In the genomic region with DNA sequence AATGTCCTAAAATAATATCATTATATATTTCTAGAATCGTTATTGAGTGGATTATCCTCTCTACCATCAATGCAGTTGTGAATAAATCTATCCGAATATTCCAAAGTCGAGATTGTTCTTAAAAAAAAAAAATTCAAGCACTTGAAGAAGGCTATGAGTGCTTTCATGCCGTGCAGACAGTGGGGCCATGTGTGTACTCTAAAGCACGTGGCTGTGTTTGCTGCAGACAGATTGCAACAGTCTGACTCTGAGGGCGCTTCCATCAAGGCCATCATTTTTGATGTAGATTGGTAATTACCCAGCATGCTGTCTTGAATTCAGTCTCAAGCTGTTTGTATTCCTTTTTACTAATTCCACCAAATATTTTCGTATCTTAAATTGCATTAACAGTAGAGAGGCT, we compare ENCODE assay signal across 14 cellular contexts.
"Had no signal": no experiment of that assay in that cellular context is flagged by ENCODE, and none has a peak within 500 bp of the region (broad histone marks: within the 10 kb centered on the region; RNA-seq: fewer than 3 reads in every experiment).

No MANE protein-coding gene starts in this region.

- H3K9ac ChIP-seq: parathyroid adenoma had no signal

- H3K27me3 Mint-ChIP-seq: activated CD4-positive, alpha-beta memory T cell treated with anti-CD3 and anti-CD28 coated beads, Interleukin-2, amount 10 ng/mL, durations not matched to agents 7 days and 5 days; activated naive CD8-positive, alpha-beta T cell; naive B cell; stimulated activated naive CD8-positive, alpha-beta T cell treated with anti-CD3 and anti-CD28 coated beads, Interleukin-15, Interleukin-2, amounts not matched to agents 100 ng/mL and 50 ng/mL, for 24 hours had no signal

- H2AFZ ChIP-seq: parathyroid adenoma had no signal

- H3K4me3 Mint-ChIP-seq: activated CD4-positive, alpha-beta memory T cell treated with anti-CD3 and anti-CD28 coated beads, Interleukin-2, amount 10 ng/mL, durations not matched to agents 7 days and 5 days; activated naive CD8-positive, alpha-beta T cell; naive B cell; stimulated activated naive CD8-positive, alpha-beta T cell treated with anti-CD3 and anti-CD28 coated beads, Interleukin-15, Interleukin-2, amounts not matched to agents 100 ng/mL and 50 ng/mL, for 24 hours had no signal

- H3K4me1 Mint-ChIP-seq: activated CD4-positive, alpha-beta memory T cell treated with anti-CD3 and anti-CD28 coated beads, Interleukin-2, amount 10 ng/mL, durations not matched to agents 7 days and 5 days; naive B cell had no signal

- H3K4me1 ChIP-seq: lower lobe of right lung, parathyroid adenoma, upper lobe of left lung had no signal

- H3K27ac Mint-ChIP-seq: activated CD4-positive, alpha-beta memory T cell treated with anti-CD3 and anti-CD28 coated beads, Interleukin-2, amount 10 ng/mL, durations not matched to agents 7 days and 5 days; activated naive CD8-positive, alpha-beta T cell; stimulated activated naive CD8-positive, alpha-beta T cell treated with anti-CD3 and anti-CD28 coated beads, Interleukin-15, Interleukin-2, amounts not matched to agents 100 ng/mL and 50 ng/mL, for 24 hours had no signal

- H3K9me3 ChIP-seq: lower lobe of right lung, upper lobe of left lung had no signal

- H3K79me2 ChIP-seq: parathyroid adenoma had no signal

- H3K27me3 ChIP-seq: upper lobe of left lung had no signal

- H3K4me3 ChIP-seq: lower lobe of right lung, upper lobe of left lung had no signal

- H3K9me3 Mint-ChIP-seq: naive B cell had no signal

- H3K27ac ChIP-seq: lower lobe of right lung, parathyroid adenoma, upper lobe of left lung, VCaP had no signal

- DNase-seq: activated CD4-positive, alpha-beta memory T cell treated with anti-CD3 and anti-CD28 coated beads, Interleukin-2, amount 10 ng/mL, durations not matched to agents 7 days and 5 days; activated gamma-delta T cell; activated T-cell treated with anti-CD3 and anti-CD28 coated beads, Interleukin-2, amount 50 U/mL, for 48 hours; cerebellar nuclear complex; dermis blood vessel endothelial cell; left cardiac atrium; lower lobe of right lung; naive B cell; stimulated activated CD4-positive, alpha-beta T cell treated with anti-CD3 and anti-CD28 coated beads, Interleukin-4, amount 100 ng/mL, for 24 hours; upper lobe of left lung had no signal

- H3K36me3 ChIP-seq: lower lobe of right lung, upper lobe of left lung had no signal

- H3K36me3 Mint-ChIP-seq: activated naive CD8-positive, alpha-beta T cell; naive B cell had no signal
